ENCODE assay signal across 10 cellular contexts in the genomic region with DNA sequence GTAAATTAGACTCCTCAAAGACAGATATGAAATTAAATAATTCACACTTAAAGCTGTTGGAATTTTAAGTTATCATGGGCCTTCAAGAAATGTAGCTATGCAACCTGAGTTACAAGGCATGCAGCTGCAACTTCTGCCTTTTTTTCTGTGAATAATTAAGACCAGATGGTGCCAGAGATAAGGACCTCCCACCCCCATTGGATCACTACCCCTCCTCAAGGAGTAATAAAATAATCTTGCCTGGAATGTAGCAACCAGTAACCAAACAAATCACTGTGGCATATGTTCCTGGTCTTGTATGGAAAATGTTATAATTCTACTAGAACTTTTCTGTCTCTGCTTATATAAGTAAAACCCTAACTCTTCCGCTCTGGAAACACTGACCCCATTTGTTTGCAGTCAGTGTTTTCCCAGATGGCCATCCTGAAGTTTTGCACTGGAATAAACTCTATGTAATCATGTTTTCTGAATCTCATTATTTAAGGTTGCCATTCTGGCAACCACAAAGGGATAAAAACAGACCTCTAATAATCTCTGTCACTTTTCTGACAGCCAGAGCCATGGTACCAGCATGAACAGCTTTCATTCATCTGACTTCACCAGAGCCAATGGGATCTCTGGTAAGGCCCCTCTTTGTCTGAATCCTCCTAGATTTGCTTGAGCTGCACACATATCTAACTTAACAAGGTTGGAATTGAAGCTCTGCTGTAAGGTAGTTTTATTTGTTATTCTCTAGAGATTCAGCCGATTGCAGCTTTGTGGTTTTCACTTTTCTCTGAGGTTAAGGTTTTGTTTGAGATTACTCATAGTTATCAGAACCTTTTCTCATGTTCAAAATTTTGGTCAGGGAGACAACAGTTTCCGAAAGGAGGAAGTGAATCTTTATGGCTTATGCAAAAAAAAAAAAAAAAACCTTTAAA.
DNase-seq lines count a peak whose midpoint lies in the region; ATAC-seq and TF ChIP-seq lines count a peak whose summit lies in the region.
"Had no signal": no experiment of that assay in that cellular context is flagged by ENCODE, and none has a peak within 500 bp of the region (broad histone marks: within the 10 kb centered on the region; RNA-seq: fewer than 3 reads in every experiment).

No MANE protein-coding gene starts in this region.

- H3K36me3 Mint-ChIP-seq in stimulated activated memory B cell treated with anti-CD40 and anti-IgM and Interleukin-4, amounts not matched to agents 10 μg/mL and 1 μg/mL and 100 μg/mL, for 72 hours, result no peaks in the 10 kb centered on the region

- intact Hi-C loops in lower leg skin (cut with DNase I; ENCODE audit: low total_unique reads), result no loop called here

- peaks cover 5% of the 10 kb centered on the region for H3K9me3 Mint-ChIP-seq in stimulated activated memory B cell treated with anti-CD40 and anti-IgM and Interleukin-4, amounts not matched to agents 10 μg/mL and 1 μg/mL and 100 μg/mL, for 72 hours

- peaks cover 14% of the 10 kb centered on the region for H3K27me3 Mint-ChIP-seq in stimulated activated memory B cell treated with anti-CD40 and anti-IgM and Interleukin-4, amounts not matched to agents 10 μg/mL and 1 μg/mL and 100 μg/mL, for 72 hours

- TF ChIP-seq POLR2A in lower leg skin (IDR thresholded peaks at IDR 0.05), result no peak

- no peak overlapping the region for H3K4me3 Mint-ChIP-seq in stimulated activated memory B cell treated with anti-CD40 and anti-IgM and Interleukin-4, amounts not matched to agents 10 μg/mL and 1 μg/mL and 100 μg/mL, for 72 hours

- H3K4me1 Mint-ChIP-seq in stimulated activated memory B cell treated with anti-CD40 and anti-IgM and Interleukin-4, amounts not matched to agents 10 μg/mL and 1 μg/mL and 100 μg/mL, for 72 hours, result peaks cover 7% of the 10 kb centered on the region

- no peak overlapping the region for H3K4me3 ChIP-seq in lower leg skin (ENCODE audit: low read depth, poor library complexity, severe bottlenecking)
- H3K4me3 ChIP-seq: left lung had no signal

- ATAC-seq in HG02852 (IDR thresholded peaks at IDR 0.05; ENCODE audit: unreplicated experiment), result peak; percentile 99
- ATAC-seq in stimulated activated memory B cell treated with anti-CD40 and anti-IgM and Interleukin-4, amounts not matched to agents 10 μg/mL and 1 μg/mL and 100 μg/mL, for 72 hours, result peak; percentile 92
- ATAC-seq: left lung had no signal

- no peak for TF ChIP-seq CTCF in lower leg skin (IDR thresholded peaks at IDR 0.05)

- DNase-seq in NK-92 treated with Interleukin-12 subunit alpha and Interleukin-12 subunit beta, amount 100 ng/mL, for 24 hours (lab: John Stamatoyannopoulos, UW), result peak; percentile 3
- no peak for DNase-seq in NK-92 (lab: John Stamatoyannopoulos, UW; ENCODE audit: unreplicated experiment)
- DNase-seq in NAMALWA (ENCODE audit: low spot score), result peak; percentile 67
- no peak for DNase-seq in lower leg skin (ENCODE audit: low spot score in 2 of 2)
- DNase-seq in AG08395 (ENCODE audit: low spot score), result no peak
- no peak for DNase-seq in NCI-H1048 (lab: John Stamatoyannopoulos, UW)
- DNase-seq: left lung, T-helper 9 cell had no signal

- no peak overlapping the region for H3K27ac Mint-ChIP-seq in stimulated activated memory B cell treated with anti-CD40 and anti-IgM and Interleukin-4, amounts not matched to agents 10 μg/mL and 1 μg/mL and 100 μg/mL, for 72 hours

- WGBS in lower leg skin, 2 donors, result 59 to 67% methylated on average over 3 of the region's 3 CpGs

Comparison
In these comparisons a context has a peak if more than half of its experiments do, and no peak if none do; other contexts are left out.
1. DNase-seq: peak in NK-92 treated with Interleukin-12 subunit alpha and Interleukin-12 subunit beta, amount 100 ng/mL, for 24 hours (single experiment) and NAMALWA (single experiment); none in NK-92 (single experiment), lower leg skin (0 of 2), AG08395 (single experiment) and NCI-H1048 (single experiment).